Comparison of ENCODE assay signal across 9 cellular contexts in genomic region chr10:12214763-12215218, GRCh38. TPM values are rescaled to one million over a fixed set of nuclear protein-coding genes. Genes with fewer than 3 reads are reported as not detected.
DNase-seq lines count a peak whose midpoint lies in the region; ATAC-seq, FAIRE-seq and TF ChIP-seq lines count a peak whose summit lies in the region.
"Had no signal": no experiment of that assay in that cellular context is flagged by ENCODE, and none has a peak within 500 bp of the region (broad histone marks: within the 10 kb centered on the region; RNA-seq: fewer than 3 reads in every experiment).

No MANE protein-coding gene starts in this region.

- H3K9me3 ChIP-seq in BLaER1 treated with 17β-estradiol and CSF1 and Interleukin-3, amounts not matched to agents 10 nM and 100 nM (replicated peaks in 1 of 11): peaks cover 0 to 3% (median under 1%) of the 10 kb centered on the region in 11 experiments; a peak in 4 of 22 replicates
- H3K9me3 ChIP-seq in OCI-LY1 (ENCODE audit: low read length) (no peaks in the 10 kb centered on the region), ascending aorta (no peaks in the 10 kb centered on the region)

- no peak for TF ChIP-seq POLR2A in GM12892 (IDR thresholded peaks at IDR 0.05; ENCODE audit: low read depth, low read length)

- H4K20me1 ChIP-seq in BLaER1 treated with 17β-estradiol and CSF1 and Interleukin-3, amounts not matched to agents 10 nM and 100 nM: peaks cover under 1 to 99% (median 68%) of the 10 kb centered on the region in 11 experiments; a peak in 21 of 22 replicates
- H4K20me1 ChIP-seq in OCI-LY1 (ENCODE audit: insufficient read depth, low read length): no peaks in the 10 kb centered on the region

- H3K9me2 ChIP-seq in OCI-LY1 (ENCODE audit: low read depth, low read length): no peaks in the 10 kb centered on the region

- no peak overlapping the region for H2AFZ ChIP-seq in OCI-LY1 (ENCODE audit: low read length)

- intact Hi-C loops in ascending aorta (cut with DNase I): loop anchor here (5.0 kb wide), 2 partner anchors 443 to 498 kb away; no protein-coding TSS in a partner anchor

- peak overlapping the region in 6 of 11 experiments; percentile 1 to 45 (median 22); a peak in 8 of 22 replicates for H3K27ac ChIP-seq in BLaER1 treated with 17β-estradiol and CSF1 and Interleukin-3, amounts not matched to agents 10 nM and 100 nM
- no peak overlapping the region for H3K27ac ChIP-seq in OCI-LY1 (ENCODE audit: low read depth, low read length, poor library complexity, severe bottlenecking)
- H3K27ac ChIP-seq in ascending aorta: peak overlapping the region; percentile 41 to 52

- TF ChIP-seq CTCF in OCI-LY1 (IDR thresholded peaks at IDR 0.05; ENCODE audit: low read length) (peak; percentile 78), ascending aorta (IDR thresholded peaks at IDR 0.05) (peak; percentile 55 to 72 (median 69))

- no peaks in the 10 kb centered on the region for H3K27me3 ChIP-seq in BLaER1 treated with 17β-estradiol and CSF1 and Interleukin-3, amounts not matched to agents 10 nM and 100 nM
- H3K27me3 ChIP-seq in OCI-LY1 (ENCODE audit: insufficient read depth, low read length) (no peaks in the 10 kb centered on the region), ascending aorta (no peaks in the 10 kb centered on the region)

- no peaks in the 10 kb centered on the region for H3K79me2 ChIP-seq in OCI-LY1 (ENCODE audit: insufficient read depth, low read length)

- no peak overlapping the region for H3K4me3 ChIP-seq in BLaER1 treated with 17β-estradiol and CSF1 and Interleukin-3, amounts not matched to agents 10 nM and 100 nM
- H3K4me3 ChIP-seq in OCI-LY1 (ENCODE audit: low read depth, low read length, poor library complexity, severe bottlenecking) (no peak overlapping the region), ascending aorta (peak overlapping the region in 1 of 2 donors; percentile 53)

- FAIRE-seq in GM12892 (lab: Jason Lieb, UNC) (peak; percentile 81), islet of Langerhans (lab: Jason Lieb, UNC) (peak; percentile 93)
- FAIRE-seq: TTC549 had no signal

- no peak for ATAC-seq in GM21717 (IDR thresholded peaks at IDR 0.05; ENCODE audit: unreplicated experiment)

- H3F3A ChIP-seq in OCI-LY1 (ENCODE audit: insufficient read depth, low read length): no peaks in the 10 kb centered on the region; the same call in 1 of the 2 replicates

- H3K9ac ChIP-seq in BLaER1 treated with 17β-estradiol and CSF1 and Interleukin-3, amounts not matched to agents 10 nM and 100 nM: peak overlapping the region in 2 of 11 experiments; percentile 6 to 54; a peak in 1 of 22 replicates
- no peak overlapping the region for H3K9ac ChIP-seq in OCI-LY1 (ENCODE audit: low read length)

- H3K4me2 ChIP-seq in BLaER1 treated with 17β-estradiol and CSF1 and Interleukin-3, amounts not matched to agents 10 nM and 100 nM: peak overlapping the region; percentile 12 to 64 (median 47); a peak in 19 of 22 replicates
- H3K4me2 ChIP-seq in OCI-LY1 (ENCODE audit: low read length): no peak overlapping the region

- peaks cover 18 to 24% (median 20%) of the 10 kb centered on the region in 10 experiments for H3K4me1 ChIP-seq in BLaER1 treated with 17β-estradiol and CSF1 and Interleukin-3, amounts not matched to agents 10 nM and 100 nM
- H3K4me1 ChIP-seq in OCI-LY1 (ENCODE audit: insufficient read depth, low read length, severe bottlenecking): peaks cover 17% of the 10 kb centered on the region
- H3K4me1 ChIP-seq in ascending aorta: peaks cover 0 to 1% of the 10 kb centered on the region in 2 donors

- H3K36me3 ChIP-seq in BLaER1 treated with 17β-estradiol and CSF1 and Interleukin-3, amounts not matched to agents 10 nM and 100 nM: peaks cover 79 to 99% (median 93%) of the 10 kb centered on the region in 11 experiments
- peaks cover 90% of the 10 kb centered on the region for H3K36me3 ChIP-seq in OCI-LY1 (ENCODE audit: insufficient read depth, low read length)
- peaks cover 33 to 57% of the 10 kb centered on the region in 2 donors for H3K36me3 ChIP-seq in ascending aorta

- DNase-seq in GM12892 (ENCODE audit: insufficient read length) (no peak), ascending aorta (ENCODE audit: low spot score in 2 of 2) (no peak), D341Med (ENCODE audit: low spot score) (no peak)
- DNase-seq in stimulated activated CD4-positive, alpha-beta T cell treated with anti-CD3 and anti-CD28 coated beads, TNF-alpha, amount 100 ng/mL, for 48 hours (ENCODE audit: low read depth in 3 of 3): peak in 2 of 3 donors; percentile 16 to 49

RNA-seq across cellular contexts. Expression of gene CDC123, which starts 18.8 kb away (rescaled TPM):
- 116 TPM for polyA plus RNA-seq in GM12892 (2012; ENCODE audit: missing spikeins)
- 33.2 TPM for total RNA-seq in ascending aorta

RNA-seq across cellular contexts. Expression of gene NUDT5, which starts 19.1 kb away (rescaled TPM):
- polyA plus RNA-seq in GM12892 (2012; ENCODE audit: missing spikeins): 90.3 TPM
- total RNA-seq in ascending aorta: 10.2 TPM

Comparison
In these comparisons a context has a peak if more than half of its experiments do, and no peak if none do; other contexts are left out.
1. DNase-seq: peak in stimulated activated CD4-positive, alpha-beta T cell treated with anti-CD3 and anti-CD28 coated beads, TNF-alpha, amount 100 ng/mL, for 48 hours (2 of 3); none in GM12892 (single experiment), ascending aorta (0 of 2) and D341Med (single experiment).